Comparison of ENCODE assay signal across 1 cellular context in genomic region chr3:54634122-54634469, GRCh38.
TF ChIP-seq lines count a peak whose summit lies in the region.

No MANE protein-coding gene starts in this region.

TF ChIP-seq in H1, 55 proteins besides CTCF, POLR2A, EP300 and RAD21 (continued from another document):
- no peak for TF ChIP-seq CHD7 (IDR thresholded peaks at IDR 0.05; ENCODE audit: insufficient replicate concordance, low read length)
- no peak for TF ChIP-seq GTF2F1 (IDR thresholded peaks at IDR 0.05; ENCODE audit: borderline replicate concordance, low read depth, low read length)
- TF ChIP-seq ATF3 (IDR thresholded peaks at IDR 0.05; ENCODE audit: insufficient read depth, low read depth, low read length) = no peak
- no peak for TF ChIP-seq KDM1A (IDR thresholded peaks at IDR 0.05; ENCODE audit: borderline replicate concordance, low read length)
TF ChIP-seq in H1: peak in this region for 0.
